1 cellular context compared by ENCODE assay signal in genomic region chr1:43053040-43053439, GRCh38.
TF ChIP-seq lines count a peak whose summit lies in the region.

No MANE protein-coding gene starts in this region.

TF ChIP-seq in IMR-90, 13 proteins besides CTCF, POLR2A, EP300 and RAD21 (continued from another document):
- TF ChIP-seq USF2 (IDR thresholded peaks at IDR 0.05; ENCODE audit: low read depth, low read length) (no peak), SMC3 (IDR thresholded peaks at IDR 0.05; ENCODE audit: low read depth, low read length) (no peak)
